In the genomic region with DNA sequence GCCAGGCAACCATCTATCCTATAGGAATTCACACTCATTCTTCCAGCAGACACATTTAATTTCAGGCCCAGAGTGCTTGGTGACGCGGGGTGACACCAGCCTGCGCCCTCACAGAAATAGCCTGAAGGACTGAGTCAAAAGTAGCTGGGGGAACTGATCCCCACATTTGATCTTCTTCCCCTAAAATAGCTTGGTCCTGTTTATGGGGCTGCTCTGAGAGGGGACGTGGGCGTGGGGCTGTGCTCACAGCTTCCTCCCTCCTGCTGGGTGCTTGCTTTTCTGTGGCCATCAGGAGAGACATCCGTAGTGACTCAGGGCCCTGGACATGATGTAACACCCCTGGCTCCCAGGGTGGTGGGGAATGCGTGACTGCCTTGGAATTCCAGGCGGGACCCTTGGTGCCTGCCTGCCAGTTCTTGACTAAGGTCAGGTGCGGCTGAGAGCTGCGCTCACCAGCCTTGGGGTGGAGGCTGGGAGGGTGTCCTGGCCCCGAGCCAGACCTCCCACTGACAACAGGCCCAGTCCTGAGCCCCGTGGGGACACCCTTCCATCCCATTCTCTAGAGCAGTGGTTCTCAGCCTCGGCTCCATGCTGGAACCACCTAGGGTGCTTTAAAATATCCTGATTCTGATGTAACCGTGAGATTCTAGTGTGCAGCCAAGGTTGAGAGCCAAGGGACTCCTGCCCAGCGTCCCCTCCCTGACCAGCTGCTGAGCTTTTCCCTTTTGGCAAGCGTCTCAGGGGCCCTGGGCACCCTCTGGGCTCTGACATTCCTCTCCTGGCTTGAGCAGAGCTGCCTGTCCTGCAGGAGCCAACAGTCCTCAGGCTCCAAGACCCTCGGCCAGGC, we compare ENCODE assay signal across 1 cellular context.
A peak's percentile ranks its signal among the peaks of the same experiment; 100 is the strongest.
TF ChIP-seq lines count a peak whose summit lies in the region.

No MANE protein-coding gene starts in this region.

TF ChIP-seq in HEK293, 187 proteins besides CTCF, POLR2A, EP300 and RAD21 (continued from another document and continues in another):
- TF ChIP-seq, protein P1, sequence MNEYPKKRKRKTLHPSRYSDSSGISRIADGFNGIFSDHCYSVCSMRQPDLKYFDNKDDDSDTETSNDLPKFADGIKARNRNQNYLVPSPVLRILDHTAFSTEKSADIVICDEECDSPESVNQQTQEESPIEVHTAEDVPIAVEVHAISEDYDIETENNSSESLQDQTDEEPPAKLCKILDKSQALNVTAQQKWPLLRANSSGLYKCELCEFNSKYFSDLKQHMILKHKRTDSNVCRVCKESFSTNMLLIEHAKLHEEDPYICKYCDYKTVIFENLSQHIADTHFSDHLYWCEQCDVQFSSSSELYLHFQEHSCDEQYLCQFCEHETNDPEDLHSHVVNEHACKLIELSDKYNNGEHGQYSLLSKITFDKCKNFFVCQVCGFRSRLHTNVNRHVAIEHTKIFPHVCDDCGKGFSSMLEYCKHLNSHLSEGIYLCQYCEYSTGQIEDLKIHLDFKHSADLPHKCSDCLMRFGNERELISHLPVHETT (tag by site-specific recombination; IDR thresholded peaks at IDR 0.05) = peak; percentile 83; the same call in 1 of the 2 replicates
- TF ChIP-seq ZFP69B (tag by site-specific recombination; IDR thresholded peaks at IDR 0.05) (peak; percentile 89), OVOL3 (tag by site-specific recombination; IDR thresholded peaks at IDR 0.05) (0 out of 2 replicates have a peak, but pooled peaks have one; percentile 27), ZNF391 (tag by site-specific recombination; IDR thresholded peaks at IDR 0.05; ENCODE audit: borderline replicate concordance, low read depth) (peak; percentile 76; the same call in 1 of the 2 replicates), ZNF2 (tag by site-specific recombination; IDR thresholded peaks at IDR 0.05) (peak; percentile 68; the same call in 1 of the 2 replicates), KLF16 (tag by site-specific recombination; IDR thresholded peaks at IDR 0.05) (peak; percentile 84), YY1 (tag by site-specific recombination; IDR thresholded peaks at IDR 0.05) (no peak), YY2 (tag by site-specific recombination; IDR thresholded peaks at IDR 0.05) (no peak), ZNF776 (tag by site-specific recombination; IDR thresholded peaks at IDR 0.05; ENCODE audit: borderline replicate concordance) (no peak), ZNF248 (tag by site-specific recombination; IDR thresholded peaks at IDR 0.05) (no peak), KLF7 (tag by site-specific recombination; IDR thresholded peaks at IDR 0.05; ENCODE audit: borderline replicate concordance) (0 out of 2 replicates have a peak, but pooled peaks have one; percentile 33), KLF1 (tag by site-specific recombination; IDR thresholded peaks at IDR 0.05) (peak; percentile 94), ZNF76 (tag by site-specific recombination; IDR thresholded peaks at IDR 0.05; ENCODE audit: borderline replicate concordance, low read depth) (peak; percentile 53; the same call in 1 of the 2 replicates), ZNF138 (tag by site-specific recombination; IDR thresholded peaks at IDR 0.05; ENCODE audit: borderline replicate concordance) (no peak), ZNF202 (tag by site-specific recombination; IDR thresholded peaks at IDR 0.05; ENCODE audit: borderline replicate concordance) (no peak), ZBTB17 (tag by site-specific recombination; IDR thresholded peaks at IDR 0.05) (peak; percentile 81; the same call in 1 of the 2 replicates), ZBTB8A (tag by site-specific recombination; IDR thresholded peaks at IDR 0.05) (peak; percentile 87), REPIN1 (tag by site-specific recombination; IDR thresholded peaks at IDR 0.05; ENCODE audit: low read depth) (no peak), ZNF114 (tag by site-specific recombination; IDR thresholded peaks at IDR 0.05) (no peak), ZNF561 (tag by site-specific recombination; IDR thresholded peaks at IDR 0.05; ENCODE audit: borderline replicate concordance) (peak; percentile 80; the same call in 1 of the 2 replicates)
- TF ChIP-seq, protein P2, sequence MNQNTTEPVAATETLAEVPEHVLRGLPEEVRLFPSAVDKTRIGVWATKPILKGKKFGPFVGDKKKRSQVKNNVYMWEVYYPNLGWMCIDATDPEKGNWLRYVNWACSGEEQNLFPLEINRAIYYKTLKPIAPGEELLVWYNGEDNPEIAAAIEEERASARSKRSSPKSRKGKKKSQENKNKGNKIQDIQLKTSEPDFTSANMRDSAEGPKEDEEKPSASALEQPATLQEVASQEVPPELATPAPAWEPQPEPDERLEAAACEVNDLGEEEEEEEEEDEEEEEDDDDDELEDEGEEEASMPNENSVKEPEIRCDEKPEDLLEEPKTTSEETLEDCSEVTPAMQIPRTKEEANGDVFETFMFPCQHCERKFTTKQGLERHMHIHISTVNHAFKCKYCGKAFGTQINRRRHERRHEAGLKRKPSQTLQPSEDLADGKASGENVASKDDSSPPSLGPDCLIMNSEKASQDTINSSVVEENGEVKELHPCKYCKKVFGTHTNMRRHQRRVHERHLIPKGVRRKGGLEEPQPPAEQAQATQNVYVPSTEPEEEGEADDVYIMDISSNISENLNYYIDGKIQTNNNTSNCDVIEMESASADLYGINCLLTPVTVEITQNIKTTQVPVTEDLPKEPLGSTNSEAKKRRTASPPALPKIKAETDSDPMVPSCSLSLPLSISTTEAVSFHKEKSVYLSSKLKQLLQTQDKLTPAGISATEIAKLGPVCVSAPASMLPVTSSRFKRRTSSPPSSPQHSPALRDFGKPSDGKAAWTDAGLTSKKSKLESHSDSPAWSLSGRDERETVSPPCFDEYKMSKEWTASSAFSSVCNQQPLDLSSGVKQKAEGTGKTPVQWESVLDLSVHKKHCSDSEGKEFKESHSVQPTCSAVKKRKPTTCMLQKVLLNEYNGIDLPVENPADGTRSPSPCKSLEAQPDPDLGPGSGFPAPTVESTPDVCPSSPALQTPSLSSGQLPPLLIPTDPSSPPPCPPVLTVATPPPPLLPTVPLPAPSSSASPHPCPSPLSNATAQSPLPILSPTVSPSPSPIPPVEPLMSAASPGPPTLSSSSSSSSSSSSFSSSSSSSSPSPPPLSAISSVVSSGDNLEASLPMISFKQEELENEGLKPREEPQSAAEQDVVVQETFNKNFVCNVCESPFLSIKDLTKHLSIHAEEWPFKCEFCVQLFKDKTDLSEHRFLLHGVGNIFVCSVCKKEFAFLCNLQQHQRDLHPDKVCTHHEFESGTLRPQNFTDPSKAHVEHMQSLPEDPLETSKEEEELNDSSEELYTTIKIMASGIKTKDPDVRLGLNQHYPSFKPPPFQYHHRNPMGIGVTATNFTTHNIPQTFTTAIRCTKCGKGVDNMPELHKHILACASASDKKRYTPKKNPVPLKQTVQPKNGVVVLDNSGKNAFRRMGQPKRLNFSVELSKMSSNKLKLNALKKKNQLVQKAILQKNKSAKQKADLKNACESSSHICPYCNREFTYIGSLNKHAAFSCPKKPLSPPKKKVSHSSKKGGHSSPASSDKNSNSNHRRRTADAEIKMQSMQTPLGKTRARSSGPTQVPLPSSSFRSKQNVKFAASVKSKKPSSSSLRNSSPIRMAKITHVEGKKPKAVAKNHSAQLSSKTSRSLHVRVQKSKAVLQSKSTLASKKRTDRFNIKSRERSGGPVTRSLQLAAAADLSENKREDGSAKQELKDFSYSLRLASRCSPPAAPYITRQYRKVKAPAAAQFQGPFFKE (tag by site-specific recombination; IDR thresholded peaks at IDR 0.05; ENCODE audit: borderline replicate concordance) = no peak
- TF ChIP-seq, protein P3, sequence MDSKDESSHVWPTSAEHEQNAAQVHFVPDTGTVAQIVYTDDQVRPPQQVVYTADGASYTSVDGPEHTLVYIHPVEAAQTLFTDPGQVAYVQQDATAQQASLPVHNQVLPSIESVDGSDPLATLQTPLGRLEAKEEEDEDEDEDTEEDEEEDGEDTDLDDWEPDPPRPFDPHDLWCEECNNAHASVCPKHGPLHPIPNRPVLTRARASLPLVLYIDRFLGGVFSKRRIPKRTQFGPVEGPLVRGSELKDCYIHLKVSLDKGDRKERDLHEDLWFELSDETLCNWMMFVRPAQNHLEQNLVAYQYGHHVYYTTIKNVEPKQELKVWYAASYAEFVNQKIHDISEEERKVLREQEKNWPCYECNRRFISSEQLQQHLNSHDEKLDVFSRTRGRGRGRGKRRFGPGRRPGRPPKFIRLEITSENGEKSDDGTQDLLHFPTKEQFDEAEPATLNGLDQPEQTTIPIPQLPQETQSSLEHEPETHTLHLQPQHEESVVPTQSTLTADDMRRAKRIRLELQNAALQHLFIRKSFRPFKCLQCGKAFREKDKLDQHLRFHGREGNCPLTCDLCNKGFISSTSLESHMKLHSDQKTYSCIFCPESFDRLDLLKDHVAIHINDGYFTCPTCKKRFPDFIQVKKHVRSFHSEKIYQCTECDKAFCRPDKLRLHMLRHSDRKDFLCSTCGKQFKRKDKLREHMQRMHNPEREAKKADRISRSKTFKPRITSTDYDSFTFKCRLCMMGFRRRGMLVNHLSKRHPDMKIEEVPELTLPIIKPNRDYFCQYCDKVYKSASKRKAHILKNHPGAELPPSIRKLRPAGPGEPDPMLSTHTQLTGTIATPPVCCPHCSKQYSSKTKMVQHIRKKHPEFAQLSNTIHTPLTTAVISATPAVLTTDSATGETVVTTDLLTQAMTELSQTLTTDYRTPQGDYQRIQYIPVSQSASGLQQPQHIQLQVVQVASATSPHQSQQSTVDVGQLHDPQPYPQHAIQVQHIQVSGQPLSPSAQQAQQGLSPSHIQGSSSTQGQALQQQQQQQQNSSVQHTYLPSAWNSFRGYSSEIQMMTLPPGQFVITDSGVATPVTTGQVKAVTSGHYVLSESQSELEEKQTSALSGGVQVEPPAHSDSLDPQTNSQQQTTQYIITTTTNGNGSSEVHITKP (tag by site-specific recombination; IDR thresholded peaks at IDR 0.05) = peak; percentile 97
- TF ChIP-seq, protein P4, sequence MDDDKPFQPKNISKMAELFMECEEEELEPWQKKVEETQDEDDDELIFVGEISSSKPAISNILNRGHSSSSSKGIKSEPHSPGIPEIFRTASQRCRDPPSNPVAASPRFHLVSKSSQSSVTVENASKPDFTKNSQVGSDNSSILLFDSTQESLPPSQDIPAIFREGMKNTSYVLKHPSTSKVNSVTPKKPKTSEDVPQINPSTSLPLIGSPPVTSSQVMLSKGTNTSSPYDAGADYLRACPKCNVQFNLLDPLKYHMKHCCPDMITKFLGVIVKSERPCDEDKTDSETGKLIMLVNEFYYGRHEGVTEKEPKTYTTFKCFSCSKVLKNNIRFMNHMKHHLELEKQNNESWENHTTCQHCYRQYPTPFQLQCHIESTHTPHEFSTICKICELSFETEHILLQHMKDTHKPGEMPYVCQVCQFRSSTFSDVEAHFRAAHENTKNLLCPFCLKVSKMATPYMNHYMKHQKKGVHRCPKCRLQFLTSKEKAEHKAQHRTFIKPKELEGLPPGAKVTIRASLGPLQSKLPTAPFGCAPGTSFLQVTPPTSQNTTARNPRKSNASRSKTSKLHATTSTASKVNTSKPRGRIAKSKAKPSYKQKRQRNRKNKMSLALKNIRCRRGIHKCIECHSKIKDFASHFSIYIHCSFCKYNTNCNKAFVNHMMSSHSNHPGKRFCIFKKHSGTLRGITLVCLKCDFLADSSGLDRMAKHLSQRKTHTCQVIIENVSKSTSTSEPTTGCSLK (tag by site-specific recombination; IDR thresholded peaks at IDR 0.05) = no peak
- TF ChIP-seq, protein P5, sequence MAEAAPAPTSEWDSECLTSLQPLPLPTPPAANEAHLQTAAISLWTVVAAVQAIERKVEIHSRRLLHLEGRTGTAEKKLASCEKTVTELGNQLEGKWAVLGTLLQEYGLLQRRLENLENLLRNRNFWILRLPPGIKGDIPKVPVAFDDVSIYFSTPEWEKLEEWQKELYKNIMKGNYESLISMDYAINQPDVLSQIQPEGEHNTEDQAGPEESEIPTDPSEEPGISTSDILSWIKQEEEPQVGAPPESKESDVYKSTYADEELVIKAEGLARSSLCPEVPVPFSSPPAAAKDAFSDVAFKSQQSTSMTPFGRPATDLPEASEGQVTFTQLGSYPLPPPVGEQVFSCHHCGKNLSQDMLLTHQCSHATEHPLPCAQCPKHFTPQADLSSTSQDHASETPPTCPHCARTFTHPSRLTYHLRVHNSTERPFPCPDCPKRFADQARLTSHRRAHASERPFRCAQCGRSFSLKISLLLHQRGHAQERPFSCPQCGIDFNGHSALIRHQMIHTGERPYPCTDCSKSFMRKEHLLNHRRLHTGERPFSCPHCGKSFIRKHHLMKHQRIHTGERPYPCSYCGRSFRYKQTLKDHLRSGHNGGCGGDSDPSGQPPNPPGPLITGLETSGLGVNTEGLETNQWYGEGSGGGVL (tag by site-specific recombination; IDR thresholded peaks at IDR 0.05) = peak; percentile 73; the same call in 1 of the 2 replicates
- TF ChIP-seq, protein P6, sequence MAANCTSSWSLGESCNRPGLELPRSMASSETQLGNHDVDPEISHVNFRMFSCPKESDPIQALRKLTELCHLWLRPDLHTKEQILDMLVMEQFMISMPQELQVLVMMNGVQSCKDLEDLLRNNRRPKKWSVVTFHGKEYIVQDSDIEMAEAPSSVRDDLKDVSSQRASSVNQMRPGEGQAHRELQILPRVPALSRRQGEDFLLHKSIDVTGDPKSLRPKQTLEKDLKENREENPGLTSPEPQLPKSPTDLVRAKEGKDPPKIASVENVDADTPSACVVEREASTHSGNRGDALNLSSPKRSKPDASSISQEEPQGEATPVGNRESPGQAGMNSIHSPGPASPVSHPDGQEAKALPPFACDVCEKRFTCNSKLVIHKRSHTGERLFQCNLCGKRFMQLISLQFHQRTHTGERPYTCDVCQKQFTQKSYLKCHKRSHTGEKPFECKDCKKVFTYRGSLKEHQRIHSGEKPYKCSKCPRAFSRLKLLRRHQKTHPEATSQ (tag by site-specific recombination; IDR thresholded peaks at IDR 0.05) = peak; percentile 85
- TF ChIP-seq, protein P7, sequence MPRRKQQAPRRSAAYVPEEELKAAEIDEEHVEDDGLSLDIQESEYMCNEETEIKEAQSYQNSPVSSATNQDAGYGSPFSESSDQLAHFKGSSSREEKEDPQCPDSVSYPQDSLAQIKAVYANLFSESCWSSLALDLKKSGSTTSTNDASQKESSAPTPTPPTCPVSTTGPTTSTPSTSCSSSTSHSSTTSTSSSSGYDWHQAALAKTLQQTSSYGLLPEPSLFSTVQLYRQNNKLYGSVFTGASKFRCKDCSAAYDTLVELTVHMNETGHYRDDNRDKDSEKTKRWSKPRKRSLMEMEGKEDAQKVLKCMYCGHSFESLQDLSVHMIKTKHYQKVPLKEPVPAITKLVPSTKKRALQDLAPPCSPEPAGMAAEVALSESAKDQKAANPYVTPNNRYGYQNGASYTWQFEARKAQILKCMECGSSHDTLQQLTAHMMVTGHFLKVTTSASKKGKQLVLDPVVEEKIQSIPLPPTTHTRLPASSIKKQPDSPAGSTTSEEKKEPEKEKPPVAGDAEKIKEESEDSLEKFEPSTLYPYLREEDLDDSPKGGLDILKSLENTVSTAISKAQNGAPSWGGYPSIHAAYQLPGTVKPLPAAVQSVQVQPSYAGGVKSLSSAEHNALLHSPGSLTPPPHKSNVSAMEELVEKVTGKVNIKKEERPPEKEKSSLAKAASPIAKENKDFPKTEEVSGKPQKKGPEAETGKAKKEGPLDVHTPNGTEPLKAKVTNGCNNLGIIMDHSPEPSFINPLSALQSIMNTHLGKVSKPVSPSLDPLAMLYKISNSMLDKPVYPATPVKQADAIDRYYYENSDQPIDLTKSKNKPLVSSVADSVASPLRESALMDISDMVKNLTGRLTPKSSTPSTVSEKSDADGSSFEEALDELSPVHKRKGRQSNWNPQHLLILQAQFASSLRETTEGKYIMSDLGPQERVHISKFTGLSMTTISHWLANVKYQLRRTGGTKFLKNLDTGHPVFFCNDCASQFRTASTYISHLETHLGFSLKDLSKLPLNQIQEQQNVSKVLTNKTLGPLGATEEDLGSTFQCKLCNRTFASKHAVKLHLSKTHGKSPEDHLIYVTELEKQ (tag by site-specific recombination; IDR thresholded peaks at IDR 0.05; ENCODE audit: borderline replicate concordance) = peak; percentile 95
